ENCODE assay signal across 23 cellular contexts in genomic region chr11:44999068-44999467, GRCh38.
"Had no signal": no experiment of that assay in that cellular context is flagged by ENCODE, and none has a peak within 500 bp of the region (broad histone marks: within the 10 kb centered on the region; RNA-seq: fewer than 3 reads in every experiment).

No MANE protein-coding gene starts in this region.

- H3K9me3 ChIP-seq: colonic mucosa, gastrocnemius medialis, heart left ventricle, neutrophil, pancreas, right lobe of liver, stomach, testis, tibial artery had no signal

- DNase-seq: colonic mucosa; dermis blood vessel endothelial cell; effector memory CD8-positive, alpha-beta T cell; foreskin fibroblast; gastrocnemius medialis; heart left ventricle; kidney; mesenchymal stem cell; midbrain; natural killer cell; pancreas; retina; right lobe of liver; stimulated activated CD4-positive, alpha-beta T cell treated with anti-CD3 and anti-CD28 coated beads, Interleukin-2, amount 100 ng/mL, for 24 hours; stimulated activated CD4-positive, alpha-beta T cell treated with anti-CD3 and anti-CD28 coated beads, Interleukin-4, amount 100 ng/mL, for 24 hours; stimulated activated naive CD4-positive, alpha-beta T cell treated with Interleukin-2 at 50 U/mL for 16 hours; stomach; testis; tibial artery had no signal

- H3K27ac ChIP-seq: colonic mucosa, gastrocnemius medialis, heart left ventricle, hepatocyte, neutrophil, pancreas, right lobe of liver, stomach, testis, tibial artery had no signal

- H3K27me3 ChIP-seq: colonic mucosa, gastrocnemius medialis, heart left ventricle, hepatocyte, pancreas, right lobe of liver, stomach, testis had no signal

- ATAC-seq: effector memory CD8-positive, alpha-beta T cell; gastrocnemius medialis; heart left ventricle; left lobe of liver; natural killer cell; pancreas; right lobe of liver; stimulated activated effector memory CD8-positive, alpha-beta T cell treated with anti-CD3 and anti-CD28 coated beads, Interleukin-12 subunit alpha, Interleukin-12 subunit beta, amount 100 ng/mL, for 72 hours had no signal

- H3K4me2 ChIP-seq: hepatocyte had no signal

- H2AFZ ChIP-seq: hepatocyte had no signal

- H3K4me3 ChIP-seq: colonic mucosa, gastrocnemius medialis, heart left ventricle, hepatocyte, pancreas, right lobe of liver, stomach, testis, tibial artery had no signal

- H3K4me1 ChIP-seq: colonic mucosa, right lobe of liver, tibial artery had no signal

- H3K36me3 ChIP-seq: colonic mucosa, gastrocnemius medialis, heart left ventricle, neutrophil, pancreas, right lobe of liver, stomach, tibial artery had no signal
